16 cellular contexts compared by ENCODE assay signal in the genomic region with DNA sequence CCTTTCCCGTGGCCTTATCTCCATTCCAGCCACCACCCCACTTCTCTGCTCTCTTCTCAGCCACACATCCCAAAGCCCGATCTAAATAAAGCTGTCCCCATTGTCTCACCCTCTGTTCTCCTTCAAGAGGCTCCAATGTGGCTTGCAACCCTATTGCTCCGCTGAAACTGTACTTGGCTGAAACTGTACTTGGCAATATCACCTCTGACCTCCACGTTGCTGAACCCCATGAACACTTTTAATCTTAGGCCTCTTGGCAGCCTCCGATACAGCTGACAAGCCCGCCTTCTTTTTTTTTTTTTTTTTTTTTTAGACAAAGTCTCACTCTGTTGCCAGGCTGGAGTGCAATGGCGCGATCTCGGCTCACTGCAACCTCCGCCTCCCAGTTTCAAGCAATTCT. TPM values are rescaled to one million over a fixed set of nuclear protein-coding genes. Genes with fewer than 3 reads are reported as not detected.
DNase-seq lines count a peak whose midpoint lies in the region; ATAC-seq and TF ChIP-seq lines count a peak whose summit lies in the region.
"Had no signal": no experiment of that assay in that cellular context is flagged by ENCODE, and none has a peak within 500 bp of the region (broad histone marks: within the 10 kb centered on the region; RNA-seq: fewer than 3 reads in every experiment).

No MANE protein-coding gene starts in this region.

- H3K4me3 ChIP-seq in GM23338, result no peak overlapping the region
- H3K4me3 ChIP-seq in neural cell (ENCODE audit: low read length), result no peak overlapping the region
- H3K4me3 ChIP-seq: BLaER1 treated with 17β-estradiol and CSF1 and Interleukin-3, amounts not matched to agents 10 nM and 100 nM; Peyer's patch had no signal

- H3K4me1 Mint-ChIP-seq in activated CD8-positive, alpha-beta T cell treated with anti-CD3 and anti-CD28 coated beads for 36 hours (ENCODE audit: low read depth), result peaks cover 13% of the 10 kb centered on the region
- no peaks in the 10 kb centered on the region for H3K4me1 Mint-ChIP-seq in activated CD8-positive, alpha-beta T cell treated with anti-CD3 and anti-CD28 coated beads, Interleukin-2, amount 10 ng/mL, durations not matched to agents 7 days and 5 days (ENCODE audit: low read depth)
- H3K4me1 Mint-ChIP-seq in GM23338, result peaks cover 6% of the 10 kb centered on the region; the same call in 2 of the 3 replicates
- peaks cover 15 to 25% of the 10 kb centered on the region in 2 donors for H3K4me1 Mint-ChIP-seq in effector memory CD8-positive, alpha-beta T cell (ENCODE audit: low read depth in 2 of 2)

- no peaks in the 10 kb centered on the region for H3K4me1 ChIP-seq in GM23338 (ENCODE audit: insufficient read depth)
- H3K4me1 ChIP-seq: BLaER1 treated with 17β-estradiol and CSF1 and Interleukin-3, amounts not matched to agents 10 nM and 100 nM; Peyer's patch had no signal

- H2AFZ ChIP-seq in GM23338 (no peak overlapping the region), neural cell (ENCODE audit: low read depth, low read length) (no peak overlapping the region)

- CTCF ChIA-PET in activated CD8-positive, alpha-beta T cell treated with anti-CD3 and anti-CD28 coated beads for 36 hours (lab: Charles Lee), result interaction anchor here (0.9 kb wide), 1 partner anchor 20 kb away, joined by 3 read pairs; no protein-coding TSS in a partner anchor
- CTCF ChIA-PET in activated CD8-positive, alpha-beta T cell treated with anti-CD3 and anti-CD28 coated beads, Interleukin-2, amount 10 ng/mL, durations not matched to agents 7 days and 5 days (lab: Charles Lee), result no interaction called here

- TF ChIP-seq RAD21 in neural cell (conservative IDR thresholded peaks at IDR 0.05), result no peak

- H4K20me1 ChIP-seq in GM23338 (replicated peaks; ENCODE audit: insufficient read depth), result peaks cover 2% of the 10 kb centered on the region; the same call in 1 of the 2 replicates
- H4K20me1 ChIP-seq in neural cell (ENCODE audit: insufficient read depth), result no peaks in the 10 kb centered on the region

- no peak overlapping the region for H3K4me2 ChIP-seq in GM23338
- no peak overlapping the region for H3K4me2 ChIP-seq in neural cell (ENCODE audit: low read length)
- H3K4me2 ChIP-seq: BLaER1 treated with 17β-estradiol and CSF1 and Interleukin-3, amounts not matched to agents 10 nM and 100 nM had no signal

- no peak for ATAC-seq in activated CD8-positive, alpha-beta T cell treated with anti-CD3 and anti-CD28 coated beads for 36 hours
- ATAC-seq in activated CD8-positive, alpha-beta T cell treated with anti-CD3 and anti-CD28 coated beads, Interleukin-2, amount 10 ng/mL, durations not matched to agents 7 days and 5 days, result no peak
- ATAC-seq in GM23338, result no peak
- no peak for ATAC-seq in effector memory CD8-positive, alpha-beta T cell (replicated peaks)
- no peak for ATAC-seq in GM19351 (IDR thresholded peaks at IDR 0.05; ENCODE audit: unreplicated experiment)
- ATAC-seq in GM19455 (IDR thresholded peaks at IDR 0.05; ENCODE audit: unreplicated experiment), result no peak

- intact Hi-C loops in activated CD8-positive, alpha-beta T cell treated with anti-CD3 and anti-CD28 coated beads for 36 hours (cut with micrococcal nuclease), result no loop called here

- H3K27ac Mint-ChIP-seq in activated CD8-positive, alpha-beta T cell treated with anti-CD3 and anti-CD28 coated beads for 36 hours, result peak overlapping the region; percentile 57
- H3K27ac Mint-ChIP-seq in activated CD8-positive, alpha-beta T cell treated with anti-CD3 and anti-CD28 coated beads, Interleukin-2, amount 10 ng/mL, durations not matched to agents 7 days and 5 days, result no peak overlapping the region
- H3K27ac Mint-ChIP-seq in GM23338, result peak overlapping the region; percentile 65
- peak overlapping the region; percentile 1 to 69 for H3K27ac Mint-ChIP-seq in effector memory CD8-positive, alpha-beta T cell

- no peak overlapping the region for H3K4me3 Mint-ChIP-seq in activated CD8-positive, alpha-beta T cell treated with anti-CD3 and anti-CD28 coated beads for 36 hours
- no peak overlapping the region for H3K4me3 Mint-ChIP-seq in activated CD8-positive, alpha-beta T cell treated with anti-CD3 and anti-CD28 coated beads, Interleukin-2, amount 10 ng/mL, durations not matched to agents 7 days and 5 days
- no peak overlapping the region for H3K4me3 Mint-ChIP-seq in GM23338
- H3K4me3 Mint-ChIP-seq in effector memory CD8-positive, alpha-beta T cell, result no peak overlapping the region

- no peaks in the 10 kb centered on the region for H3K27me3 ChIP-seq in GM23338 (ENCODE audit: insufficient read depth)
- H3K27me3 ChIP-seq in neural cell (ENCODE audit: insufficient read depth, low read depth, low read length), result no peaks in the 10 kb centered on the region
- H3K27me3 ChIP-seq: BLaER1 treated with 17β-estradiol and CSF1 and Interleukin-3, amounts not matched to agents 10 nM and 100 nM; Peyer's patch had no signal

- H3K27ac ChIP-seq in GM23338 (ENCODE audit: low read depth), result peak overlapping the region; percentile 26; the same call in 1 of the 2 replicates
- H3K27ac ChIP-seq in neural cell (ENCODE audit: low read length), result peak overlapping the region; percentile 24
- H3K27ac ChIP-seq: BLaER1 treated with 17β-estradiol and CSF1 and Interleukin-3, amounts not matched to agents 10 nM and 100 nM; Peyer's patch had no signal

- H3K36me3 ChIP-seq in GM23338 (ENCODE audit: insufficient read depth) (0 out of 2 replicates have a peak, but pooled peaks cover 8% of the 10 kb centered on the region), neural cell (ENCODE audit: insufficient read depth, low read length) (no peaks in the 10 kb centered on the region)

- no peaks in the 10 kb centered on the region for H3F3A ChIP-seq in GM23338 (replicated peaks; ENCODE audit: low read depth)
- H3F3A ChIP-seq in neural cell (ENCODE audit: insufficient read depth, low read length, poor library complexity, severe bottlenecking), result no peaks in the 10 kb centered on the region

- POLR2A ChIA-PET in activated CD8-positive, alpha-beta T cell treated with anti-CD3 and anti-CD28 coated beads for 36 hours (lab: Charles Lee), result interaction anchor here (1.0 kb wide), 1 partner anchor 12 kb away, joined by 4 read pairs; a partner anchor contains a TSS
- POLR2A ChIA-PET in activated CD8-positive, alpha-beta T cell treated with anti-CD3 and anti-CD28 coated beads, Interleukin-2, amount 10 ng/mL, durations not matched to agents 7 days and 5 days (lab: Charles Lee), result interaction anchor here (1.2 to 1.6 kb wide), 2 partner anchors 11 to 13 kb away, joined by 3 to 5 read pairs; no protein-coding TSS in a partner anchor

- peaks cover 48% of the 10 kb centered on the region for H3K36me3 Mint-ChIP-seq in activated CD8-positive, alpha-beta T cell treated with anti-CD3 and anti-CD28 coated beads for 36 hours (ENCODE audit: low read depth)
- H3K36me3 Mint-ChIP-seq in activated CD8-positive, alpha-beta T cell treated with anti-CD3 and anti-CD28 coated beads, Interleukin-2, amount 10 ng/mL, durations not matched to agents 7 days and 5 days (ENCODE audit: low read depth), result peaks cover 56% of the 10 kb centered on the region
- peaks cover 16% of the 10 kb centered on the region for H3K36me3 Mint-ChIP-seq in GM23338 (ENCODE audit: low read depth)
- H3K36me3 Mint-ChIP-seq in effector memory CD8-positive, alpha-beta T cell (ENCODE audit: insufficient read depth), result peaks cover 30% of the 10 kb centered on the region

- H3K9ac ChIP-seq in neural cell (ENCODE audit: low read length), result no peak overlapping the region
- H3K9ac ChIP-seq: BLaER1 treated with 17β-estradiol and CSF1 and Interleukin-3, amounts not matched to agents 10 nM and 100 nM had no signal

- H3K79me2 ChIP-seq in GM23338 (replicated peaks; ENCODE audit: insufficient read depth) (no peaks in the 10 kb centered on the region), neural cell (replicated peaks; ENCODE audit: insufficient read depth, low read length) (no peaks in the 10 kb centered on the region)

- H3K9me2 ChIP-seq in GM23338 (ENCODE audit: insufficient read depth) (no peaks in the 10 kb centered on the region), neural cell (ENCODE audit: insufficient read depth, low read length) (no peaks in the 10 kb centered on the region)

- TF ChIP-seq EP300 in neural cell (conservative IDR thresholded peaks at IDR 0.05; ENCODE audit: poor library complexity, severe bottlenecking), result no peak

- no peaks in the 10 kb centered on the region for H3K27me3 Mint-ChIP-seq in activated CD8-positive, alpha-beta T cell treated with anti-CD3 and anti-CD28 coated beads for 36 hours
- no peaks in the 10 kb centered on the region for H3K27me3 Mint-ChIP-seq in activated CD8-positive, alpha-beta T cell treated with anti-CD3 and anti-CD28 coated beads, Interleukin-2, amount 10 ng/mL, durations not matched to agents 7 days and 5 days (ENCODE audit: low read depth)
- peaks cover 9% of the 10 kb centered on the region for H3K27me3 Mint-ChIP-seq in GM23338 (ENCODE audit: insufficient read depth, low read depth, poor library complexity)
- H3K27me3 Mint-ChIP-seq in effector memory CD8-positive, alpha-beta T cell, result no peaks in the 10 kb centered on the region

- H3K9me3 Mint-ChIP-seq in activated CD8-positive, alpha-beta T cell treated with anti-CD3 and anti-CD28 coated beads for 36 hours, result no peaks in the 10 kb centered on the region
- no peaks in the 10 kb centered on the region for H3K9me3 Mint-ChIP-seq in activated CD8-positive, alpha-beta T cell treated with anti-CD3 and anti-CD28 coated beads, Interleukin-2, amount 10 ng/mL, durations not matched to agents 7 days and 5 days (ENCODE audit: insufficient read depth)
- no peaks in the 10 kb centered on the region for H3K9me3 Mint-ChIP-seq in GM23338
- H3K9me3 Mint-ChIP-seq in effector memory CD8-positive, alpha-beta T cell, result no peaks in the 10 kb centered on the region

- DNase-seq in activated CD8-positive, alpha-beta T cell treated with anti-CD3 and anti-CD28 coated beads for 36 hours, result no peak
- DNase-seq in activated CD8-positive, alpha-beta T cell treated with anti-CD3 and anti-CD28 coated beads, Interleukin-2, amount 10 ng/mL, durations not matched to agents 7 days and 5 days, result no peak
- DNase-seq in GM23338 (ENCODE audit: low spot score) (no peak), mucosa of gallbladder (ENCODE audit: low spot score) (no peak)
- no peak for DNase-seq in effector memory CD8-positive, alpha-beta T cell
- DNase-seq: EL, H7, MV-4-11, NCI-H1436, NCI-H2081, NCI-H510A treated with DMSO at 0.1 percent for 48 hours, Peyer's patch had no signal

- no peak for TF ChIP-seq CTCF in activated CD8-positive, alpha-beta T cell treated with anti-CD3 and anti-CD28 coated beads for 36 hours (IDR thresholded peaks at IDR 0.05)
- TF ChIP-seq CTCF in GM23338 (conservative IDR thresholded peaks at IDR 0.05; ENCODE audit: low read depth in 2 of 2) (no peak), neural cell (IDR thresholded peaks at IDR 0.05; ENCODE audit: poor library complexity, severe bottlenecking) (no peak)

- no peaks in the 10 kb centered on the region for H3K9me3 ChIP-seq in neural cell (ENCODE audit: low read length)
- H3K9me3 ChIP-seq: BLaER1 treated with 17β-estradiol and CSF1 and Interleukin-3, amounts not matched to agents 10 nM and 100 nM; Peyer's patch had no signal

RNA-seq across cellular contexts. Expression of a gene that starts 12.1 kb away (rescaled TPM):
- total RNA-seq in activated CD8-positive, alpha-beta T cell treated with anti-CD3 and anti-CD28 coated beads for 36 hours, result 100 to 1,000 TPM; 128 to 131 TPM
- total RNA-seq in activated CD8-positive, alpha-beta T cell treated with anti-CD3 and anti-CD28 coated beads, Interleukin-2, amount 10 ng/mL, durations not matched to agents 7 days and 5 days, result 10 to 100 TPM; 74.4 to 75.5 TPM
- 39.3 and 45.2 TPM in 2 replicates for total RNA-seq in GM23338 (2014; rRNA removed; shearing (Covaris generic))
- polyA plus RNA-seq in GM23338 (2016; fragmentation: Nextera tagmentation; extraction: Ambion mirVana), result 40.0 and 40.3 TPM in 2 replicates
- 26.4 and 26.9 TPM in 2 replicates for polyA plus RNA-seq in neural cell
- 19.2 and 22.5 TPM in 2 replicates for polyA minus RNA-seq in neural cell
- 141 TPM for total RNA-seq in mucosa of gallbladder
